ENCODE assay signal across 21 cellular contexts in genomic region chrX:110435191-110435590, GRCh38.
"Had no signal": no experiment of that assay in that cellular context is flagged by ENCODE, and none has a peak within 500 bp of the region (broad histone marks: within the 10 kb centered on the region; RNA-seq: fewer than 3 reads in every experiment).

No MANE protein-coding gene starts in this region.

- DNase-seq: cortex of kidney; dorsolateral prefrontal cortex; effector CD8-positive, alpha-beta T cell; glutamatergic neuron; immature natural killer cell; left ventricle myocardium superior; mesendoderm; naive thymus-derived CD4-positive, alpha-beta T cell; psoas muscle; retina; stimulated activated CD4-positive, alpha-beta T cell treated with anti-CD3 and anti-CD28 coated beads, Interleukin-2, amount 100 ng/mL, for 24 hours; stimulated activated CD4-positive, alpha-beta T cell treated with anti-CD3 and anti-CD28 coated beads, Interleukin-4, amount 100 ng/mL, for 4 hours; stimulated activated naive B cell treated with anti-CD40 and anti-IgM and Interleukin-4, amounts not matched to agents 10 μg/mL and 1 μg/mL and 100 μg/mL, for 72 hours; stimulated activated naive CD8-positive, alpha-beta T cell treated with anti-CD3 and anti-CD28 coated beads, Interleukin-15, amount 100 ng/mL, for 72 hours; transverse colon had no signal

- H3K4me1 ChIP-seq: psoas muscle, transverse colon had no signal

- H3K9me3 ChIP-seq: neutrophil, psoas muscle, thoracic aorta, transverse colon had no signal

- H3K36me3 ChIP-seq: neutrophil, thoracic aorta, transverse colon had no signal

- FAIRE-seq: endometrium, frontal cortex, keratinocyte had no signal

- H3K4me3 ChIP-seq: psoas muscle, skin epidermis, thoracic aorta, transverse colon had no signal

- H3K27me3 ChIP-seq: neutrophil, transverse colon had no signal

- H3K27ac ChIP-seq: dorsolateral prefrontal cortex, neutrophil, psoas muscle, skin epidermis, thoracic aorta, transverse colon had no signal
